In the genomic region with DNA sequence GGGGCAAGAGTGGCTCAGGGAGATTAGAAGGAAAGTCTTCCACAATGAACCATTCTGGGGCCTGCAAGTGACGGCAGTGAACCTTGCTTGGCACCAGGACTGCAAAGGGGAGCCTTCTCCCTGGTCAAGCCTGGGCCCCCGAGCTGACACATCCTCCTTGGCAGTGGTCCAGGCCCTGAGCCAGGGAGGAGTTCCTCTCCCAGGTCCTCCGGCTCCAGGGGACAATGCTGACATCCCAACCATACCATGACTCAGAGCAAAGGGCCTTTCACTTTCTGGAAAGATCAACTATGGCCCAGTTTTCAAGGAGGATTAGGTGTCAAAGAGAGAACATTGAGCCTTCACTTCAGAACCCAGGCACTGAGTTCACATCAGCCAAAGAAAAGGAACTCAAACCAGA, we compare ENCODE assay signal across 16 cellular contexts.
DNase-seq lines count a peak whose midpoint lies in the region; ATAC-seq, FAIRE-seq and TF ChIP-seq lines count a peak whose summit lies in the region.
"Had no signal": no experiment of that assay in that cellular context is flagged by ENCODE, and none has a peak within 500 bp of the region (broad histone marks: within the 10 kb centered on the region; RNA-seq: fewer than 3 reads in every experiment).

No MANE protein-coding gene starts in this region.

- intact Hi-C loops in activated CD4-positive, alpha-beta T cell treated with anti-CD3 and anti-CD28 coated beads for 36 hours (cut with DNase I, micrococcal nuclease): no loop called here

- FAIRE-seq in astrocyte (lab: Jason Lieb, UNC): peak; percentile 23
- FAIRE-seq: GM12892 had no signal

- no peak overlapping the region for H3K4me3 ChIP-seq in astrocyte (ENCODE audit: insufficient read depth, low read depth, low read length)
- no peak overlapping the region for H3K4me3 ChIP-seq in effector memory CD4-positive, alpha-beta T cell (ENCODE audit: insufficient read depth, low read depth, low read length, poor library complexity, severe bottlenecking)
- H3K4me3 ChIP-seq: BLaER1 treated with 17β-estradiol and CSF1 and Interleukin-3, amounts not matched to agents 10 nM and 100 nM; thyroid gland had no signal

- H3K27ac ChIP-seq in astrocyte (ENCODE audit: low read depth, low read length): no peak overlapping the region
- H3K27ac ChIP-seq in effector memory CD4-positive, alpha-beta T cell (ENCODE audit: insufficient read depth, low read length, poor library complexity, severe bottlenecking): no peak overlapping the region
- H3K27ac ChIP-seq: BLaER1 treated with 17β-estradiol and CSF1 and Interleukin-3, amounts not matched to agents 10 nM and 100 nM; thyroid gland; VCaP had no signal

- ATAC-seq in activated CD4-positive, alpha-beta T cell treated with anti-CD3 and anti-CD28 coated beads for 36 hours: no peak
- ATAC-seq: activated T-cell treated with anti-CD3 and anti-CD28 coated beads, Interleukin-2, amount 50 U/mL, for 72 hours had no signal

- POLR2A ChIA-PET in activated CD4-positive, alpha-beta T cell treated with anti-CD3 and anti-CD28 coated beads for 36 hours (lab: Charles Lee): no interaction called here

- no peak overlapping the region for H3K4me2 ChIP-seq in astrocyte (ENCODE audit: low read length)

- H3K9me3 Mint-ChIP-seq in astrocyte (ENCODE audit: unreplicated experiment): peaks cover 2% of the 10 kb centered on the region
- H3K9me3 Mint-ChIP-seq in activated CD4-positive, alpha-beta T cell treated with anti-CD3 and anti-CD28 coated beads for 36 hours (ENCODE audit: low read depth): no peaks in the 10 kb centered on the region

- no peak overlapping the region for H3K4me3 Mint-ChIP-seq in astrocyte (ENCODE audit: unreplicated experiment)
- no peak overlapping the region for H3K4me3 Mint-ChIP-seq in activated CD4-positive, alpha-beta T cell treated with anti-CD3 and anti-CD28 coated beads for 36 hours
- H3K4me3 Mint-ChIP-seq: activated T-cell treated with anti-CD3 and anti-CD28 coated beads, Interleukin-2, amount 50 U/mL, for 72 hours had no signal

- H3K79me2 ChIP-seq in astrocyte (ENCODE audit: insufficient read depth, low read length): no peaks in the 10 kb centered on the region

- peaks cover 3% of the 10 kb centered on the region for H3K27me3 ChIP-seq in astrocyte (ENCODE audit: insufficient read depth, low read length)
- H3K27me3 ChIP-seq in effector memory CD4-positive, alpha-beta T cell (replicated peaks; ENCODE audit: control insufficient read depth, insufficient read depth, low read length, poor library complexity, severe bottlenecking): no peaks in the 10 kb centered on the region
- H3K27me3 ChIP-seq: BLaER1 treated with 17β-estradiol and CSF1 and Interleukin-3, amounts not matched to agents 10 nM and 100 nM; thyroid gland had no signal

- no peaks in the 10 kb centered on the region for H3K36me3 ChIP-seq in astrocyte (ENCODE audit: insufficient read depth, low read length)
- H3K36me3 ChIP-seq in effector memory CD4-positive, alpha-beta T cell (ENCODE audit: control insufficient read depth, insufficient read depth, low read length): no peaks in the 10 kb centered on the region
- H3K36me3 ChIP-seq: BLaER1 treated with 17β-estradiol and CSF1 and Interleukin-3, amounts not matched to agents 10 nM and 100 nM; thyroid gland had no signal

- DNase-seq in ACHN: peak; percentile 63
- peak; percentile 85 for DNase-seq in HT1080 (ENCODE audit: low read depth)
- DNase-seq in astrocyte (ENCODE audit: low read depth): peak; percentile 39
- DNase-seq in hepatic stellate cell (ENCODE audit: low spot score): peak; percentile 35
- DNase-seq in effector memory CD4-positive, alpha-beta T cell: no peak
- DNase-seq in NCI-H2171 treated with DMSO at 0.1 percent for 48 hours (lab: John Stamatoyannopoulos, UW): no peak
- no peak for DNase-seq in NCI-H2227 treated with DMSO at 0.1 percent for 48 hours (lab: John Stamatoyannopoulos, UW)
- DNase-seq in activated CD4-positive, alpha-beta T cell treated with anti-CD3 and anti-CD28 coated beads for 36 hours: no peak
- DNase-seq: activated T-cell treated with anti-CD3 and anti-CD28 coated beads, Interleukin-2, amount 50 U/mL, for 72 hours; cortex of kidney; NCI-H1048; stimulated activated CD4-positive, alpha-beta T cell treated with anti-CD3 and anti-CD28 coated beads, Interleukin-4, amount 100 ng/mL, for 1 hour had no signal

- no peaks in the 10 kb centered on the region for H3K4me1 Mint-ChIP-seq in astrocyte (ENCODE audit: low read depth, unreplicated experiment)
- H3K4me1 Mint-ChIP-seq in activated CD4-positive, alpha-beta T cell treated with anti-CD3 and anti-CD28 coated beads for 36 hours: no peaks in the 10 kb centered on the region

- H3K27me3 Mint-ChIP-seq in astrocyte (ENCODE audit: low read depth, unreplicated experiment): peaks cover 36% of the 10 kb centered on the region
- H3K27me3 Mint-ChIP-seq in activated CD4-positive, alpha-beta T cell treated with anti-CD3 and anti-CD28 coated beads for 36 hours: no peaks in the 10 kb centered on the region

- no peak overlapping the region for H2AFZ ChIP-seq in astrocyte (ENCODE audit: low read depth, low read length)

- no peak overlapping the region for H3K27ac Mint-ChIP-seq in astrocyte (ENCODE audit: unreplicated experiment)
- no peak overlapping the region for H3K27ac Mint-ChIP-seq in activated CD4-positive, alpha-beta T cell treated with anti-CD3 and anti-CD28 coated beads for 36 hours
- H3K27ac Mint-ChIP-seq: activated T-cell treated with anti-CD3 and anti-CD28 coated beads, Interleukin-2, amount 50 U/mL, for 72 hours had no signal

- no peak overlapping the region for H3K9ac ChIP-seq in astrocyte (ENCODE audit: low read length)
- H3K9ac ChIP-seq: BLaER1 treated with 17β-estradiol and CSF1 and Interleukin-3, amounts not matched to agents 10 nM and 100 nM had no signal

- no peaks in the 10 kb centered on the region for H3K36me3 Mint-ChIP-seq in astrocyte (ENCODE audit: low read depth, unreplicated experiment)
- H3K36me3 Mint-ChIP-seq in activated CD4-positive, alpha-beta T cell treated with anti-CD3 and anti-CD28 coated beads for 36 hours (ENCODE audit: low read depth): no peaks in the 10 kb centered on the region

- CTCF ChIA-PET in activated CD4-positive, alpha-beta T cell treated with anti-CD3 and anti-CD28 coated beads for 36 hours (lab: Charles Lee): interaction anchor here (0.6 kb wide), 1 partner anchor 29 kb away, joined by 3 read pairs; no protein-coding TSS in a partner anchor

- no peak for TF ChIP-seq CTCF in astrocyte (IDR thresholded peaks at IDR 0.05; ENCODE audit: insufficient read depth, low read depth, low read length)

- no peaks in the 10 kb centered on the region for H3K9me3 ChIP-seq in astrocyte (ENCODE audit: insufficient read depth, low read depth, low read length)
- H3K9me3 ChIP-seq in effector memory CD4-positive, alpha-beta T cell (ENCODE audit: control insufficient read depth, low read length): no peaks in the 10 kb centered on the region
- H3K9me3 ChIP-seq: BLaER1 treated with 17β-estradiol and CSF1 and Interleukin-3, amounts not matched to agents 10 nM and 100 nM; thyroid gland had no signal

- H3K4me1 ChIP-seq in astrocyte (ENCODE audit: insufficient read depth, low read length): peaks cover 7% of the 10 kb centered on the region
- H3K4me1 ChIP-seq in effector memory CD4-positive, alpha-beta T cell (ENCODE audit: control insufficient read depth, insufficient read depth, low read length, poor library complexity, severe bottlenecking): no peaks in the 10 kb centered on the region
- H3K4me1 ChIP-seq: thyroid gland had no signal

- no peaks in the 10 kb centered on the region for H4K20me1 ChIP-seq in astrocyte (ENCODE audit: insufficient read depth, low read length)
- H4K20me1 ChIP-seq: BLaER1 treated with 17β-estradiol and CSF1 and Interleukin-3, amounts not matched to agents 10 nM and 100 nM had no signal

- in situ Hi-C loops in ACHN (cut with HindIII; ENCODE audit: low pct_ligation_motif_present, low pct_unique_long_range_greater_than_20kb, low sequenced_read_pairs): no loop called here

Comparison
In these comparisons a context has a peak if more than half of its experiments do, and no peak if none do; other contexts are left out.
1. DNase-seq: peak in ACHN (single experiment), HT1080 (single experiment), astrocyte (single experiment) and hepatic stellate cell (single experiment); none in effector memory CD4-positive, alpha-beta T cell (0 of 3), NCI-H2171 treated with DMSO at 0.1 percent for 48 hours (single experiment), NCI-H2227 treated with DMSO at 0.1 percent for 48 hours (single experiment) and activated CD4-positive, alpha-beta T cell treated with anti-CD3 and anti-CD28 coated beads for 36 hours (single experiment).